In the genomic region with DNA sequence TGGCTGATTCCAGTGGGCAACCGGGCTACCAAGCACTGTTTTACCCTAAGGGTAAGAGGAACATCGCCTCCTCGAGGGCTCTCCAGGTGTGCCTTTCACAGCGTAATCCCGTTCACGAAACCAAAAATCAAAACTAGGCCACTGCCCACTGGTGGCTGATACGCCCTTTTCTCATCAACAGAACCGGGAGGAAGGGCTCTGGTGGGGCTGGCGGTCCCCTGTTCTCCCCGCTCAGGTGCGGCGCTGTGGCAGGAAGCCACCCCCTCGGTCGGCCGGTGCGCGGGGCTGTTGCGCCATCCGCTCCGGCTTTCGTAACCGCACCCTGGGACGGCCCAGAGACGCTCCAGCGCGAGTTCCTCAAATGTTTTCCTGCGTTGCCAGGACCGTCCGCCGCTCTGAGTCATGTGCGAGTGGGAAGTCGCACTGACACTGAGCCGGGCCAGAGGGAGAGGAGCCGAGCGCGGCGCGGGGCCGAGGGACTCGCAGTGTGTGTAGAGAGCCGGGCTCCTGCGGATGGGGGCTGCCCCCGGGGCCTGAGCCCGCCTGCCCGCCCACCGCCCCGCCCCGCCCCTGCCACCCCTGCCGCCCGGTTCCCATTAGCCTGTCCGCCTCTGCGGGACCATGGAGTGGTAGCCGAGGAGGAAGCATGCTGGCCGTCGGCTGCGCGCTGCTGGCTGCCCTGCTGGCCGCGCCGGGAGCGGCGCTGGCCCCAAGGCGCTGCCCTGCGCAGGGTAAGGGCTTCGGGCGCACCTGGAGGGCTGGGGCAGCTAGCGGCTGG, we compare ENCODE assay signal across 1 cellular context.
A peak's percentile ranks its signal among the peaks of the same experiment; 100 is the strongest.
TF ChIP-seq lines count a peak whose summit lies in the region.

TSS of gene IL6R (plus strand) at position 360 of the 778 bp plus-strand sequence. CDS start at position 647, 287 bp downstream.

TF ChIP-seq in HepG2, 621 proteins besides CTCF, POLR2A, EP300 and RAD21 (continued from another document and continues in another):
- TF ChIP-seq ZNF484 (CRISPR knock-in tag; IDR thresholded peaks at IDR 0.05; ENCODE audit: borderline replicate concordance, low read depth): no peak
- TF ChIP-seq ZNF318 (CRISPR knock-in tag; IDR thresholded peaks at IDR 0.05): no peak
- TF ChIP-seq HNRNPLL (IDR thresholded peaks at IDR 0.05; ENCODE audit: low read depth, low read length, poor library complexity, severe bottlenecking): peak; percentile 72
- TF ChIP-seq ZNF772 (CRISPR knock-in tag; IDR thresholded peaks at IDR 0.05): no peak
- no peak for TF ChIP-seq ASH2L (IDR thresholded peaks at IDR 0.05; ENCODE audit: insufficient read length, low read depth, low read length)
- TF ChIP-seq CHD2 (IDR thresholded peaks at IDR 0.05; ENCODE audit: low read depth, low read length): no peak
- TF ChIP-seq ZFY (CRISPR knock-in tag; IDR thresholded peaks at IDR 0.05): peak; percentile 56
- no peak for TF ChIP-seq NONO (IDR thresholded peaks at IDR 0.05)
- no peak for TF ChIP-seq NONO (CRISPR knock-in tag; conservative IDR thresholded peaks at IDR 0.05)
- peak; percentile 69 for TF ChIP-seq KAT8 (CRISPR knock-in tag; IDR thresholded peaks at IDR 0.05)
- TF ChIP-seq SAFB2 (CRISPR knock-in tag; IDR thresholded peaks at IDR 0.05; ENCODE audit: borderline replicate concordance, low read depth): no peak
- TF ChIP-seq ZNF720 (CRISPR knock-in tag; IDR thresholded peaks at IDR 0.05): no peak
- no peak for TF ChIP-seq DBP (CRISPR knock-in tag; IDR thresholded peaks at IDR 0.05; ENCODE audit: not compliant biosample characterization)
- no peak for TF ChIP-seq GZF1 (CRISPR knock-in tag; IDR thresholded peaks at IDR 0.05)
- TF ChIP-seq NFIC (IDR thresholded peaks at IDR 0.05; ENCODE audit: low read length): no peak
- TF ChIP-seq, protein P1, sequence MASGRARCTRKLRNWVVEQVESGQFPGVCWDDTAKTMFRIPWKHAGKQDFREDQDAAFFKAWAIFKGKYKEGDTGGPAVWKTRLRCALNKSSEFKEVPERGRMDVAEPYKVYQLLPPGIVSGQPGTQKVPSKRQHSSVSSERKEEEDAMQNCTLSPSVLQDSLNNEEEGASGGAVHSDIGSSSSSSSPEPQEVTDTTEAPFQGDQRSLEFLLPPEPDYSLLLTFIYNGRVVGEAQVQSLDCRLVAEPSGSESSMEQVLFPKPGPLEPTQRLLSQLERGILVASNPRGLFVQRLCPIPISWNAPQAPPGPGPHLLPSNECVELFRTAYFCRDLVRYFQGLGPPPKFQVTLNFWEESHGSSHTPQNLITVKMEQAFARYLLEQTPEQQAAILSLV (CRISPR knock-in tag; IDR thresholded peaks at IDR 0.05; ENCODE audit: borderline replicate concordance): no peak
- peak; percentile 65; the same call in 1 of the 2 replicates for TF ChIP-seq ZGPAT (CRISPR knock-in tag; IDR thresholded peaks at IDR 0.05)
- no peak for TF ChIP-seq PRDM4 (CRISPR knock-in tag; IDR thresholded peaks at IDR 0.05; ENCODE audit: borderline replicate concordance)
- TF ChIP-seq, protein P2, sequence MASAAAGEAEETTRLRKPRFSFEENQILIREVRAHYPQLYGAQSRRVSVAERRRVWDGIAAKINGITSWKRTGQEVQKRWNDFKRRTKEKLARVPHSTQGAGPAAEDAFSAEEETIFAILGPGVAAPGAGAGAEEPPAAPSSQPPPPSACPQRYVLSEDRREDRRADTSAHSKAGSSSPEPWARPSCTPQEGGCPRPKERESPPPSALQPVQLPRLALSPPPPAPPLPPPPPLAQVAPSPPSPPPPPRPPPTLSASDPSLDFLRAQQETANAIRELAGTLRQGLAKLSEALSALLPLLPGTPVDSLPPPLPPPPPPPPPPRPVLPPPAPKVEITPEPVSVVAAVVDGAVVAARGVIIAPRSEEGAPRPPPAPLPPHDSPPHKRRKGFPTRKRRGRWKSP (CRISPR knock-in tag; IDR thresholded peaks at IDR 0.05): peak; percentile 90
- TF ChIP-seq ZNF678 (CRISPR knock-in tag; IDR thresholded peaks at IDR 0.05): 0 out of 2 replicates have a peak, but pooled peaks have one; percentile 17
- TF ChIP-seq, protein P3, sequence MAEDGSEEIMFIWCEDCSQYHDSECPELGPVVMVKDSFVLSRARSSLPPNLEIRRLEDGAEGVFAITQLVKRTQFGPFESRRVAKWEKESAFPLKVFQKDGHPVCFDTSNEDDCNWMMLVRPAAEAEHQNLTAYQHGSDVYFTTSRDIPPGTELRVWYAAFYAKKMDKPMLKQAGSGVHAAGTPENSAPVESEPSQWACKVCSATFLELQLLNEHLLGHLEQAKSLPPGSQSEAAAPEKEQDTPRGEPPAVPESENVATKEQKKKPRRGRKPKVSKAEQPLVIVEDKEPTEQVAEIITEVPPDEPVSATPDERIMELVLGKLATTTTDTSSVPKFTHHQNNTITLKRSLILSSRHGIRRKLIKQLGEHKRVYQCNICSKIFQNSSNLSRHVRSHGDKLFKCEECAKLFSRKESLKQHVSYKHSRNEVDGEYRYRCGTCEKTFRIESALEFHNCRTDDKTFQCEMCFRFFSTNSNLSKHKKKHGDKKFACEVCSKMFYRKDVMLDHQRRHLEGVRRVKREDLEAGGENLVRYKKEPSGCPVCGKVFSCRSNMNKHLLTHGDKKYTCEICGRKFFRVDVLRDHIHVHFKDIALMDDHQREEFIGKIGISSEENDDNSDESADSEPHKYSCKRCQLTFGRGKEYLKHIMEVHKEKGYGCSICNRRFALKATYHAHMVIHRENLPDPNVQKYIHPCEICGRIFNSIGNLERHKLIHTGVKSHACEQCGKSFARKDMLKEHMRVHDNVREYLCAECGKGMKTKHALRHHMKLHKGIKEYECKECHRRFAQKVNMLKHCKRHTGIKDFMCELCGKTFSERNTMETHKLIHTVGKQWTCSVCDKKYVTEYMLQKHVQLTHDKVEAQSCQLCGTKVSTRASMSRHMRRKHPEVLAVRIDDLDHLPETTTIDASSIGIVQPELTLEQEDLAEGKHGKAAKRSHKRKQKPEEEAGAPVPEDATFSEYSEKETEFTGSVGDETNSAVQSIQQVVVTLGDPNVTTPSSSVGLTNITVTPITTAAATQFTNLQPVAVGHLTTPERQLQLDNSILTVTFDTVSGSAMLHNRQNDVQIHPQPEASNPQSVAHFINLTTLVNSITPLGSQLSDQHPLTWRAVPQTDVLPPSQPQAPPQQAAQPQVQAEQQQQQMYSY (CRISPR knock-in tag; IDR thresholded peaks at IDR 0.05): no peak
- no peak for TF ChIP-seq ZNF251 (CRISPR knock-in tag; IDR thresholded peaks at IDR 0.05)
- TF ChIP-seq ZZZ3 (CRISPR knock-in tag; IDR thresholded peaks at IDR 0.05; ENCODE audit: borderline replicate concordance): no peak
- TF ChIP-seq ATF5 (CRISPR knock-in tag; IDR thresholded peaks at IDR 0.05; ENCODE audit: low read depth): no peak
- TF ChIP-seq, protein P4, sequence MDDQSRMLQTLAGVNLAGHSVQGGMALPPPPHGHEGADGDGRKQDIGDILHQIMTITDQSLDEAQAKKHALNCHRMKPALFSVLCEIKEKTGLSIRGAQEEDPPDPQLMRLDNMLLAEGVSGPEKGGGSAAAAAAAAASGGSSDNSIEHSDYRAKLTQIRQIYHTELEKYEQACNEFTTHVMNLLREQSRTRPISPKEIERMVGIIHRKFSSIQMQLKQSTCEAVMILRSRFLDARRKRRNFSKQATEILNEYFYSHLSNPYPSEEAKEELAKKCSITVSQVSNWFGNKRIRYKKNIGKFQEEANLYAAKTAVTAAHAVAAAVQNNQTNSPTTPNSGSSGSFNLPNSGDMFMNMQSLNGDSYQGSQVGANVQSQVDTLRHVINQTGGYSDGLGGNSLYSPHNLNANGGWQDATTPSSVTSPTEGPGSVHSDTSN (CRISPR knock-in tag; IDR thresholded peaks at IDR 0.05; ENCODE audit: borderline replicate concordance): no peak
- TF ChIP-seq NFE2 (CRISPR knock-in tag; IDR thresholded peaks at IDR 0.05): no peak
- no peak for TF ChIP-seq ARNT (IDR thresholded peaks at IDR 0.05)
- TF ChIP-seq ZMYM4 (CRISPR knock-in tag; IDR thresholded peaks at IDR 0.05): no peak; the same call in 1 of the 2 replicates
- no peak for TF ChIP-seq ZNF329 (CRISPR knock-in tag; IDR thresholded peaks at IDR 0.05; ENCODE audit: low read depth)
- TF ChIP-seq HNRNPUL1 (IDR thresholded peaks at IDR 0.05; ENCODE audit: low read depth, low read length): no peak
- TF ChIP-seq GLI4 (CRISPR knock-in tag; IDR thresholded peaks at IDR 0.05; ENCODE audit: borderline replicate concordance): no peak
